Comparison of ENCODE assay signal across 15 cellular contexts in genomic region chrX:37817579-37817978, GRCh38. TPM values are rescaled to one million over a fixed set of nuclear protein-coding genes. Genes with fewer than 3 reads are reported as not detected.
DNase-seq lines count a peak whose midpoint lies in the region; ATAC-seq and TF ChIP-seq lines count a peak whose summit lies in the region.
"Had no signal": no experiment of that assay in that cellular context is flagged by ENCODE, and none has a peak within 500 bp of the region (broad histone marks: within the 10 kb centered on the region; RNA-seq: fewer than 3 reads in every experiment).

No MANE protein-coding gene starts in this region.

- no peak for TF ChIP-seq POLR2A in GM18505 (IDR thresholded peaks at IDR 0.05; ENCODE audit: borderline replicate concordance, extremely low read depth, insufficient read depth, insufficient read length)

- H3K36me3 ChIP-seq in OCI-LY7 (ENCODE audit: insufficient read depth, low read length) (peaks cover 4% of the 10 kb centered on the region; the same call in 1 of the 2 replicates), BE2C (no peaks in the 10 kb centered on the region)
- H3K36me3 ChIP-seq: esophagus muscularis mucosa, prostate gland, SJCRH30 had no signal

- peak overlapping the region; percentile 78 for H3K4me2 ChIP-seq in OCI-LY7 (ENCODE audit: low read length)

- intact Hi-C loops in OCI-LY7 (cut with micrococcal nuclease; ENCODE audit: unreplicated experiment), result loop anchor here (5.0 to 10.0 kb wide), 3 partner anchors 35 to 987 kb away; partner anchors contain the start of genes CYBB and MID1IP1

- H3K27me3 ChIP-seq in BE2C, result no peaks in the 10 kb centered on the region
- H3K27me3 ChIP-seq: esophagus muscularis mucosa, SJCRH30 had no signal

- CTCF ChIA-PET in OCI-LY7 (lab: Charles Lee; ENCODE audit: unreplicated experiment), result interaction anchor here (1.0 kb wide), 2 partner anchors 36 to 41 kb away, joined by 5 read pairs; no protein-coding TSS in a partner anchor

- no peaks in the 10 kb centered on the region for H4K20me1 ChIP-seq in OCI-LY7 (ENCODE audit: insufficient read depth, low read length)

- TF ChIP-seq CTCF in OCI-LY7 (conservative IDR thresholded peaks at IDR 0.05; ENCODE audit: low read length) (no peak), BE2C (IDR thresholded peaks at IDR 0.05; ENCODE audit: low read depth, low read length) (no peak)

- ATAC-seq in GM18505 (IDR thresholded peaks at IDR 0.05; ENCODE audit: unreplicated experiment), result peak; percentile 46
- peak; percentile 63 for ATAC-seq in GM21528 (IDR thresholded peaks at IDR 0.05; ENCODE audit: low FRiP score, unreplicated experiment)
- peak; percentile 44 for ATAC-seq in HG03103 (IDR thresholded peaks at IDR 0.05; ENCODE audit: low read depth, unreplicated experiment)
- ATAC-seq in HG03097 (IDR thresholded peaks at IDR 0.05; ENCODE audit: low FRiP score, unreplicated experiment), result no peak
- no peak for ATAC-seq in GM18520 (IDR thresholded peaks at IDR 0.05; ENCODE audit: unreplicated experiment)
- ATAC-seq: left cardiac atrium had no signal

- no TSS peak for BruUV-seq in OCI-LY7 (replicated peaks; lab: Mats Ljungman, UMichigan)

- no peaks in the 10 kb centered on the region for H3K9me2 ChIP-seq in OCI-LY7 (ENCODE audit: insufficient read depth, low read length)

- peak overlapping the region; percentile 6; the same call in 1 of the 2 replicates for H2AFZ ChIP-seq in OCI-LY7 (ENCODE audit: low read length)

- H3K9me3 ChIP-seq in OCI-LY7 (ENCODE audit: low read length), result no peaks in the 10 kb centered on the region
- H3K9me3 ChIP-seq in BE2C, result no peaks in the 10 kb centered on the region
- H3K9me3 ChIP-seq: esophagus muscularis mucosa, prostate gland, SJCRH30 had no signal

- peak overlapping the region; percentile 65 for H3K4me3 ChIP-seq in OCI-LY7 (ENCODE audit: low read depth, low read length, poor library complexity, severe bottlenecking)
- no peak overlapping the region for H3K4me3 ChIP-seq in BE2C (ENCODE audit: low read depth, low read length)
- H3K4me3 ChIP-seq: esophagus muscularis mucosa, prostate gland, SJCRH30 had no signal

- POLR2A ChIA-PET in OCI-LY7 (lab: Charles Lee), result interaction anchor here (0.8 to 5.3 kb wide), 12 partner anchors 18 to 83 kb away, joined by 3 to 65 read pairs (median 4); partner anchors contain the start of gene CYBB

- H3K4me1 ChIP-seq in OCI-LY7 (ENCODE audit: insufficient read depth, low read length, poor library complexity, severe bottlenecking) (peaks cover 96% of the 10 kb centered on the region), BE2C (no peaks in the 10 kb centered on the region)
- H3K4me1 ChIP-seq: esophagus muscularis mucosa, prostate gland, SJCRH30 had no signal

- no peaks in the 10 kb centered on the region; the same call in 1 of the 2 replicates for H3K79me2 ChIP-seq in OCI-LY7 (ENCODE audit: insufficient read depth, low read depth, low read length)

- DNase-seq in OCI-LY7 (ENCODE audit: low spot score) (peak; percentile 72), DMS 273 treated with DMSO at 0.1 percent for 48 hours (lab: John Stamatoyannopoulos, UW) (no peak), BE2C (no peak)
- DNase-seq: left cardiac atrium, NCI-H2029, NCI-H82, SJCRH30 had no signal

- peak overlapping the region; percentile 100 for H3K27ac ChIP-seq in OCI-LY7 (ENCODE audit: low read depth, low read length, poor library complexity, severe bottlenecking)
- H3K27ac ChIP-seq: esophagus muscularis mucosa, prostate gland, SJCRH30 had no signal

RNA-seq across cellular contexts. Expression of gene DYNLT3, which starts 29.8 kb away (rescaled TPM):
- 0.08 and 0.73 TPM in 2 replicates for total RNA-seq in OCI-LY7 (2014; rRNA removed; shearing (Covaris generic))
- total RNA-seq in OCI-LY7 (2022), result 18.6 and 21.8 TPM in 2 replicates
- polyA plus RNA-seq in BE2C (2012; ENCODE audit: insufficient read depth, insufficient read length, low read depth), result 13.6 TPM
- total RNA-seq: SJCRH30 had no signal

RNA-seq across cellular contexts. Expression of gene CYBB, which starts 37.7 kb away (rescaled TPM):
- 23.8 and 25.4 TPM in 2 replicates for total RNA-seq in OCI-LY7 (2014; rRNA removed; shearing (Covaris generic))
- 29.8 and 38.3 TPM in 2 replicates for total RNA-seq in OCI-LY7 (2022)
- not detected for polyA plus RNA-seq in BE2C (2012; ENCODE audit: insufficient read depth, insufficient read length, low read depth)
- total RNA-seq: activated T-helper 1 cell treated with anti-CD3 and anti-CD28 coated beads, Interleukin-12 subunit alpha, Interleukin-12 subunit beta, Interleukin-2, Interleukin-4 antibody, amounts not matched to agents 30 ng/mL and 10 ng/mL and 1 ng/mL, durations not matched to agents 14 hours and 24 hours and 36 hours; SJCRH30 had no signal

Comparison
In these comparisons a context has a peak if more than half of its experiments do, and no peak if none do; other contexts are left out.
1. ATAC-seq: peak in GM18505 (single experiment), GM21528 (single experiment) and HG03103 (single experiment); none in HG03097 (single experiment) and GM18520 (single experiment).